In the genomic region with DNA sequence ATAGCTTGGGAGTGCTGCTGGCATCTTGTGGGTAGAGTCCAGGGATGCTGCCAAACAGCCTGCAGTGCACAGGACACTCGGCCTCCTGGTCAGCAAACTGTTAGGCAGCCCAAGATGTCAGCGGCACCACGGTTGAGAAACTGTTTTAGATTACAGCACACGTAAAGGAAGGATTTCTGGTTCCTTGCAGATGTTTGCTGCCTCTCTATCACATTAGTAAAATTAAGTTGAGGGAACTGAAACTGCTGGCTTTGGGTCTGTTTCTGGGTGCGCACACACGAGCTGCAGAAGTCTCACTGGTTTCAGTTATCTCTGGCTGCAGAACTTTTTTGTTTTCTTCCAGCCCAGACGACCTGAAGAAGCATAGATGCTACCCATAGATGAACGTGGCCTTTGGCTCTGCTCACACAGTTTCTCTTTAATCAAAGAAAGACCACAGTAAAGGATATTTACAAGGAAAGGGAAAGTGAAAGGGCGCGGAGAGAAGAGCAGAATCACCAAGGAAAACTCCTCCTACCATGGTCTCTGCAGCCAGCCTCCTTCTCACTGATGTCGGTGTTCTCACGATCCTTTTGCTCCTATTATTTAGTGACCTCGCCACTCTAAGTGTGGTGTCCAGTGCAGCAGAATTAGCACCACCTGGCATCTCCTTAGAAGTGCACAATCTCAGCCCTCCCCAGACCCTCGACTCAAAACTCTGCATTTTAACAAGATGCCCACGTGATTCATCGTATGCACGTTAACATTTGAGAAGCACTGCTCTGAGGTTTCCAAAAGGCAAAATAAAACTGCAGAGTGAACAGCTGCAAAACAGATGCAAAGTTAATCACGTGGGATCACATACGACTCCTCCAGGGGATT, we compare ENCODE assay signal across 8 cellular contexts. TPM values are rescaled to one million over a fixed set of nuclear protein-coding genes. Genes with fewer than 3 reads are reported as not detected.
DNase-seq lines count a peak whose midpoint lies in the region; ATAC-seq and TF ChIP-seq lines count a peak whose summit lies in the region.

No MANE protein-coding gene starts in this region.

- peaks cover 5% of the 10 kb centered on the region for H3K36me3 Mint-ChIP-seq in T-helper 1 cell treated with Interleukin-12 subunit alpha and Interleukin-12 subunit beta and Interleukin-4 antibody, amounts not matched to agents 30 μg/mL and 1 μg/mL, for 36 hours (ENCODE audit: low read depth)
- no peaks in the 10 kb centered on the region for H3K36me3 Mint-ChIP-seq in osteocyte (ENCODE audit: unreplicated experiment)

- ATAC-seq in HG03139 (IDR thresholded peaks at IDR 0.05; ENCODE audit: unreplicated experiment), result peak; percentile 50
- peak; percentile 2 for ATAC-seq in esophagus mucosa

- peak; percentile 76 for DNase-seq in CD1c-positive myeloid dendritic cell (ENCODE audit: extremely low spot score)
- no peak for DNase-seq in osteocyte (ENCODE audit: extremely low spot score, unreplicated experiment)
- no peak for DNase-seq in KG1 (lab: John Stamatoyannopoulos, UW)
- DNase-seq in NCI-H446 (lab: John Stamatoyannopoulos, UW), result no peak

- peaks cover 4% of the 10 kb centered on the region for H3K9me3 Mint-ChIP-seq in T-helper 1 cell treated with Interleukin-12 subunit alpha and Interleukin-12 subunit beta and Interleukin-4 antibody, amounts not matched to agents 30 μg/mL and 1 μg/mL, for 36 hours
- peaks cover 4% of the 10 kb centered on the region for H3K9me3 Mint-ChIP-seq in osteocyte (ENCODE audit: unreplicated experiment)

- peak overlapping the region; percentile 92 for H3K27ac Mint-ChIP-seq in T-helper 1 cell treated with Interleukin-12 subunit alpha and Interleukin-12 subunit beta and Interleukin-4 antibody, amounts not matched to agents 30 μg/mL and 1 μg/mL, for 36 hours
- peak overlapping the region; percentile 98 for H3K27ac Mint-ChIP-seq in osteocyte (ENCODE audit: unreplicated experiment)

- H3K27me3 Mint-ChIP-seq in T-helper 1 cell treated with Interleukin-12 subunit alpha and Interleukin-12 subunit beta and Interleukin-4 antibody, amounts not matched to agents 30 μg/mL and 1 μg/mL, for 36 hours (ENCODE audit: low read depth), result no peaks in the 10 kb centered on the region
- H3K27me3 Mint-ChIP-seq in osteocyte (ENCODE audit: unreplicated experiment), result no peaks in the 10 kb centered on the region

- H3K4me1 Mint-ChIP-seq in T-helper 1 cell treated with Interleukin-12 subunit alpha and Interleukin-12 subunit beta and Interleukin-4 antibody, amounts not matched to agents 30 μg/mL and 1 μg/mL, for 36 hours (ENCODE audit: low read depth), result peaks cover 37% of the 10 kb centered on the region
- H3K4me1 Mint-ChIP-seq in osteocyte (ENCODE audit: unreplicated experiment), result peaks cover 70% of the 10 kb centered on the region

- peak overlapping the region; percentile 89 for H3K4me3 Mint-ChIP-seq in T-helper 1 cell treated with Interleukin-12 subunit alpha and Interleukin-12 subunit beta and Interleukin-4 antibody, amounts not matched to agents 30 μg/mL and 1 μg/mL, for 36 hours
- peak overlapping the region; percentile 91 for H3K4me3 Mint-ChIP-seq in osteocyte (ENCODE audit: unreplicated experiment)

- peak; percentile 37 for TF ChIP-seq POLR2A in GM19193 (IDR thresholded peaks at IDR 0.05; ENCODE audit: extremely low read depth, insufficient read depth, insufficient read length)

- no peak for TF ChIP-seq CTCF in osteocyte (IDR thresholded peaks at IDR 0.05)

RNA-seq across cellular contexts. Expression of gene AKAP13, which starts 50.6 kb away (rescaled TPM):
- total RNA-seq in esophagus mucosa, result 84.9 TPM
- 146 and 161 TPM in 2 replicates for total RNA-seq in osteocyte
